29 cellular contexts compared by ENCODE assay signal in the genomic region with DNA sequence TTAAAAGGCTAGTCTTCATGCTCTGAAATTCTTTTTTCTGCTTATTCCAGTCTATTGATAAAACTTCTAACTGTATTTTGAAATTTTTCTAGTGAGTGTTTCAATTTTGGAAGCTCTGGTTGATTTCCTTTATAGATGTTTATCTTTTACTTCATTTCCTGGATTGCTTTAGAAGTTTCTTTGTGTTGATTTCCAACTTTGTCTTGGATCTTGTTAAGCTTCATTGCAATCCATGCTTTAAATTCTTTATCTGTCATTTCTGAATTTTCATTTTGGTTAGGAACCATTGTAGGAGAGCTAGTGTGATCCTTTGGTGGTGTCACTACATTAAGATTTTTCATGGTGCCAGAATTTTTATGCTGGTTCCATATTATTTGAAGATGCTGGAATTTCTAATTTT.
"Had no signal": no experiment of that assay in that cellular context is flagged by ENCODE, and none has a peak within 500 bp of the region (broad histone marks: within the 10 kb centered on the region; RNA-seq: fewer than 3 reads in every experiment).

No MANE protein-coding gene starts in this region.

- H3K27me3 Mint-ChIP-seq: dendritic cell treated with granulocyte-macrophage colony-stimulating factor and Interleukin-4, amounts not matched to agents 40 ng/mL and 50 ng/mL, for 4 days; effector memory CD8-positive, alpha-beta T cell had no signal

- DNase-seq: colonic mucosa; cortex of kidney; dermis blood vessel endothelial cell; dorsolateral prefrontal cortex; effector CD4-positive, alpha-beta T cell; effector CD8-positive, alpha-beta T cell; effector memory CD4-positive, alpha-beta T cell; effector memory CD8-positive, alpha-beta T cell; endodermal cell; erythroblast; esophagus squamous epithelium; foreskin fibroblast; foreskin keratinocyte; foreskin melanocyte; gastrocnemius medialis; glutamatergic neuron; head of caudate nucleus; heart left ventricle; heart right ventricle had no signal

- H3K4me3 ChIP-seq: colonic mucosa, coronary artery, dorsolateral prefrontal cortex, esophagus muscularis mucosa, esophagus squamous epithelium, gastrocnemius medialis, gastroesophageal sphincter, heart left ventricle, heart right ventricle had no signal

- H3K9me3 ChIP-seq: colonic mucosa, esophagus muscularis mucosa, esophagus squamous epithelium, gastrocnemius medialis, gastroesophageal sphincter, heart right ventricle had no signal

- H3K4me1 ChIP-seq: colonic mucosa, esophagus muscularis mucosa, esophagus squamous epithelium, foreskin keratinocyte, gastrocnemius medialis, gastroesophageal sphincter, heart left ventricle, heart right ventricle had no signal

- FAIRE-seq: colon, endometrium, endothelial cell of umbilical vein, frontal cortex had no signal

- ATAC-seq: effector memory CD8-positive, alpha-beta T cell; esophagus mucosa; foreskin keratinocyte; gastrocnemius medialis; gastroesophageal sphincter; heart left ventricle; heart right ventricle had no signal

- H3K4me1 Mint-ChIP-seq: endodermal cell had no signal

- H3K4me3 Mint-ChIP-seq: dendritic cell treated with granulocyte-macrophage colony-stimulating factor and Interleukin-4, amounts not matched to agents 40 ng/mL and 50 ng/mL, for 4 days; effector memory CD8-positive, alpha-beta T cell; endodermal cell had no signal

- H3K27ac Mint-ChIP-seq: dendritic cell treated with granulocyte-macrophage colony-stimulating factor and Interleukin-4, amounts not matched to agents 40 ng/mL and 50 ng/mL, for 4 days; effector memory CD8-positive, alpha-beta T cell; endodermal cell had no signal

- H3K9me3 Mint-ChIP-seq: dendritic cell treated with granulocyte-macrophage colony-stimulating factor and Interleukin-4, amounts not matched to agents 40 ng/mL and 50 ng/mL, for 4 days; effector memory CD8-positive, alpha-beta T cell; endodermal cell had no signal

- H3K27ac ChIP-seq: colonic mucosa, coronary artery, dorsolateral prefrontal cortex, epithelial cell of prostate, esophagus muscularis mucosa, esophagus squamous epithelium, foreskin keratinocyte, gastrocnemius medialis, gastroesophageal sphincter, heart left ventricle, heart right ventricle had no signal

- H3K36me3 ChIP-seq: colonic mucosa, esophagus muscularis mucosa, esophagus squamous epithelium, gastrocnemius medialis, gastroesophageal sphincter, heart left ventricle, heart right ventricle had no signal

- H3K27me3 ChIP-seq: colonic mucosa, esophagus squamous epithelium, foreskin keratinocyte, gastrocnemius medialis, gastroesophageal sphincter, heart left ventricle, heart right ventricle had no signal
